Comparison of ENCODE assay signal across 23 cellular contexts in the genomic region with DNA sequence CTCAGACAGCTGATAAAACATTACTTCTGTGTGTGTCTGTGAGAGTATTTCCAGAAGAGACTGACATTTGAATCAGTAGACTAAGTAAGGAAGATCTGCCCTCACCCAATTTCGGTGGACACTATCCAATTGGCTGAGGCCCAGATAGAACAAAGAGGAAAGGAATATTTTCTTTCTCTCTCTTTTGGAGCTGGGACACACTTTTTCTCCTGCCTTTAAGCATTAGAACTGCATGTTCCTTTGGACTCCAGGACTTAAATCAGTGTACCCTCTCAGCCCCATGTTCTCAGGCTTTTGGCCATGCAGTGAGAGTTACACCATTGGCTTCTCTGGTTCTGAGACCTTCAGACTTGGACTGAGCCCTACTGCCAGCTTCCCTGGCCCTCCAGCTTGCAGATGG. TPM values are rescaled to one million over a fixed set of nuclear protein-coding genes. Genes with fewer than 3 reads are reported as not detected.
DNase-seq lines count a peak whose midpoint lies in the region; ATAC-seq and TF ChIP-seq lines count a peak whose summit lies in the region.
"Had no signal": no experiment of that assay in that cellular context is flagged by ENCODE, and none has a peak within 500 bp of the region (broad histone marks: within the 10 kb centered on the region; RNA-seq: fewer than 3 reads in every experiment).

No MANE protein-coding gene starts in this region.

- H3K4me2 ChIP-seq in mammary epithelial cell (ENCODE audit: insufficient read depth, low read depth, low read length) = no peak overlapping the region

- CTCF ChIA-PET in MCF 10A (lab: Yijun Ruan, JAX) = interaction anchor here (0.6 to 2.5 kb wide), 6 partner anchors 12 to 633 kb away, joined by 3 to 11 read pairs (median 4); no protein-coding TSS in a partner anchor
- CTCF ChIA-PET in mammary epithelial cell (lab: Charles Lee; ENCODE audit: low non-redundant PET) = no interaction called here

- no peak overlapping the region for H3K27ac ChIP-seq in mammary epithelial cell (ENCODE audit: insufficient read depth, low read depth, low read length)
- peak overlapping the region in 3 of 4 donors; percentile 42 to 51 (median 44) for H3K27ac ChIP-seq in esophagus squamous epithelium
- no peak overlapping the region for H3K27ac ChIP-seq in testis
- H3K27ac ChIP-seq in lower lobe of right lung = no peak overlapping the region
- H3K27ac ChIP-seq: C4-2B, HL-60 had no signal

- intact Hi-C loops in MCF 10A (cut with micrococcal nuclease) = no loop called here
- intact Hi-C loops in mammary epithelial cell (cut with micrococcal nuclease) = loop anchor here (10.0 kb wide), 2 partner anchors 440 to 630 kb away; no protein-coding TSS in a partner anchor
- intact Hi-C loops in esophagus squamous epithelium (cut with DNase I) = no loop called here
- intact Hi-C loops in testis (cut with DNase I; ENCODE audit: low total_unique reads) = no loop called here
- intact Hi-C loops in lower lobe of right lung (cut with DNase I) = no loop called here

- no peak overlapping the region for H3K4me3 Mint-ChIP-seq in MCF 10A (ENCODE audit: unreplicated experiment)

- peaks cover 37% of the 10 kb centered on the region for H3K4me1 Mint-ChIP-seq in MCF 10A (ENCODE audit: insufficient read depth, unreplicated experiment)

- H2AFZ ChIP-seq in mammary epithelial cell (ENCODE audit: low read depth, low read length) = no peak overlapping the region

- H3K27ac Mint-ChIP-seq in MCF 10A (ENCODE audit: low read depth, unreplicated experiment) = no peak overlapping the region

- DNase-seq in MCF 10A (ENCODE audit: unreplicated experiment) (peak; percentile 31), mammary epithelial cell (no peak), esophagus squamous epithelium (lab: John Stamatoyannopoulos, UW) (no peak), myocyte (ENCODE audit: low read depth) (peak; percentile 15), testis (peak; percentile 22), cerebellum (ENCODE audit: low spot score) (no peak), KG1 (lab: John Stamatoyannopoulos, UW) (no peak), lower lobe of right lung (no peak)
- DNase-seq: 8988T, AML-193, DMS53, GF-D8, NCI-H1092 treated with DMSO at 0.1 percent for 48 hours, NCI-H146, NCI-H2029, NCI-H345, NCI-H524, NCI-H82, Right ventricle myocardium superior had no signal

- H3K27me3 Mint-ChIP-seq in MCF 10A (ENCODE audit: insufficient read depth, unreplicated experiment) = no peaks in the 10 kb centered on the region

- H3K27me3 ChIP-seq in mammary epithelial cell (ENCODE audit: insufficient read depth, low read length) (no peaks in the 10 kb centered on the region), esophagus squamous epithelium (no peaks in the 10 kb centered on the region), testis (no peaks in the 10 kb centered on the region), lower lobe of right lung (ENCODE audit: low read depth) (no peaks in the 10 kb centered on the region)

- POLR2A ChIA-PET in MCF 10A (lab: Yijun Ruan, JAX) = interaction anchor here (1.1 to 1.9 kb wide), 3 partner anchors 29 to 1253 kb away, joined by 3 to 7 read pairs (median 3); partner anchors contain the start of genes CAMKMT and PREPL

- no peaks in the 10 kb centered on the region for H4K20me1 ChIP-seq in mammary epithelial cell (ENCODE audit: insufficient read depth, low read length)

- H3K4me3 ChIP-seq in mammary epithelial cell (replicated peaks in 1 of 3; ENCODE audit: insufficient read depth in 1 of 3, low read depth in 2 of 3, low read length in 3 of 3) (no peak overlapping the region), esophagus squamous epithelium (no peak overlapping the region), testis (no peak overlapping the region), lower lobe of right lung (no peak overlapping the region)
- H3K4me3 ChIP-seq: K562 had no signal

- TF ChIP-seq CTCF in MCF 10A (IDR thresholded peaks at IDR 0.05; ENCODE audit: unreplicated experiment) (no peak), mammary epithelial cell (conservative IDR thresholded peaks at IDR 0.05 in 1 of 2, IDR thresholded peaks at IDR 0.05 in 1 of 2; ENCODE audit: extremely low read depth in 1 of 2, insufficient read depth in 1 of 2, low read depth in 1 of 2, low read length in 2 of 2) (no peak), esophagus squamous epithelium (IDR thresholded peaks at IDR 0.05) (no peak), testis (IDR thresholded peaks at IDR 0.05) (no peak), lower lobe of right lung (IDR thresholded peaks at IDR 0.05) (no peak)

- BruUV-seq in MCF 10A (replicated peaks; lab: Mats Ljungman, UMichigan) (no TSS peak), mammary epithelial cell (replicated peaks; lab: Mats Ljungman, UMichigan) (no TSS peak)

- no peaks in the 10 kb centered on the region for H3K36me3 ChIP-seq in mammary epithelial cell (ENCODE audit: insufficient read depth, low read length)
- H3K36me3 ChIP-seq in esophagus squamous epithelium = no peaks in the 10 kb centered on the region
- no peaks in the 10 kb centered on the region for H3K36me3 ChIP-seq in testis (ENCODE audit: low read depth, missing control alignments)
- H3K36me3 ChIP-seq in lower lobe of right lung = no peaks in the 10 kb centered on the region

- no peak overlapping the region for H3K9ac ChIP-seq in mammary epithelial cell (ENCODE audit: insufficient read depth, low read length)

- no peaks in the 10 kb centered on the region for H3K9me3 ChIP-seq in mammary epithelial cell (replicated peaks; ENCODE audit: insufficient read depth, low read length)
- no peaks in the 10 kb centered on the region for H3K9me3 ChIP-seq in esophagus squamous epithelium
- no peaks in the 10 kb centered on the region for H3K9me3 ChIP-seq in testis
- no peaks in the 10 kb centered on the region for H3K9me3 ChIP-seq in lower lobe of right lung

- peaks cover 12% of the 10 kb centered on the region for H3K79me2 ChIP-seq in mammary epithelial cell (ENCODE audit: insufficient read depth, low read length)

- H3K36me3 Mint-ChIP-seq in MCF 10A (ENCODE audit: insufficient read depth, unreplicated experiment) = no peaks in the 10 kb centered on the region

- H3K4me1 ChIP-seq in mammary epithelial cell (ENCODE audit: insufficient read depth, low read length) = peaks cover 21% of the 10 kb centered on the region
- H3K4me1 ChIP-seq in esophagus squamous epithelium = peaks cover 6 to 50% (median 10%) of the 10 kb centered on the region in 3 donors
- peaks cover 15% of the 10 kb centered on the region for H3K4me1 ChIP-seq in testis
- peaks cover 21% of the 10 kb centered on the region for H3K4me1 ChIP-seq in lower lobe of right lung

- dilution Hi-C loops in mammary epithelial cell (cut with HindIII; ENCODE audit: low sequenced_read_pairs) = no loop called here

- no peaks in the 10 kb centered on the region for H3K9me3 Mint-ChIP-seq in MCF 10A (ENCODE audit: unreplicated experiment)

- TF ChIP-seq POLR2A in esophagus squamous epithelium (IDR thresholded peaks at IDR 0.05) (no peak), testis (IDR thresholded peaks at IDR 0.05) (no peak)

- ATAC-seq in lower lobe of right lung = no peak
- ATAC-seq: HepG2, K562 had no signal

- 0% methylated on average over 1 of the region's 1 CpG for WGBS in mammary epithelial cell (ENCODE audit: low coverage, missing lambda C conversion rate)
- 35 to 45% methylated on average over 1 of the region's 1 CpG for WGBS in esophagus squamous epithelium, 2 donors
- 50 to 57% methylated on average over 1 of the region's 1 CpG for WGBS in testis, 2 donors

- in situ Hi-C loops in mammary epithelial cell (cut with MboI; ENCODE audit: low sequenced_read_pairs in 2 of 2) = no loop called here

RNA-seq across cellular contexts. Expression of gene SRBD1, which starts 3.3 kb away (rescaled TPM):
- 17.3 and 18.2 TPM in 2 replicates for total RNA-seq in MCF 10A (2022)
- 10 to 100 TPM; 14.3 to 18.8 TPM for total RNA-seq in mammary epithelial cell
- polyA plus RNA-seq in mammary epithelial cell = 4.8 TPM
- 25.9 TPM for polyA minus RNA-seq in mammary epithelial cell
- total RNA-seq in esophagus squamous epithelium = 10 to 100 TPM in 3 of 4 donors, 1 to 10 TPM in 1; 5.0 to 21.6 (median 13.1) TPM
- total RNA-seq in myocyte = 13.1 and 17.5 TPM in 2 replicates
- polyA plus RNA-seq in myocyte (2012) = 5.0 TPM
- 10 to 100 TPM; 27.8 to 29.7 TPM for total RNA-seq in testis
- polyA plus RNA-seq in testis (ENCODE audit: insufficient read depth, low read depth, low replicate concordance) = 9.0 TPM
- 30.0 TPM for total RNA-seq in cerebellum
- total RNA-seq in lower lobe of right lung = 15.4 TPM

RNA-seq across cellular contexts. Expression of gene PRKCE, which starts 37.1 kb away (rescaled TPM):
- total RNA-seq in MCF 10A (2022) (10.9 and 12.1 TPM in 2 replicates), mammary epithelial cell (1 to 10 TPM; 4.3 to 7.2 TPM), esophagus squamous epithelium (10 to 100 TPM in 2 of 4 donors, 1 to 10 TPM in 2; 6.5 to 13.7 (median 9.9) TPM), myocyte (1.7 and 2.4 TPM in 2 replicates), testis (10 to 100 TPM; 33.1 to 35.8 TPM), cerebellum (27.2 TPM), lower lobe of right lung (85.0 TPM)
- polyA plus RNA-seq in mammary epithelial cell (2.3 TPM), testis (ENCODE audit: insufficient read depth, low read depth, low replicate concordance) (27.4 TPM)
- polyA minus RNA-seq in mammary epithelial cell = 14.0 TPM
- 6.9 TPM for polyA plus RNA-seq in myocyte (2012)

Comparison
In these comparisons a context has a peak if more than half of its experiments do, and no peak if none do; other contexts are left out.
1. DNase-seq: peak in MCF 10A (single experiment), myocyte (single experiment) and testis (single experiment); none in mammary epithelial cell (single experiment), esophagus squamous epithelium (single experiment), cerebellum (single experiment), KG1 (single experiment) and lower lobe of right lung (single experiment).
2. H3K27ac ChIP-seq: peak in esophagus squamous epithelium (3 of 4); none in mammary epithelial cell (single experiment), testis (0 of 2) and lower lobe of right lung (single experiment).